ENCODE assay signal across 16 cellular contexts in genomic region chr10:46098925-46099324, GRCh38. TPM values are rescaled to one million over a fixed set of nuclear protein-coding genes. Genes with fewer than 3 reads are reported as not detected.
"Had no signal": no experiment of that assay in that cellular context is flagged by ENCODE, and none has a peak within 500 bp of the region (broad histone marks: within the 10 kb centered on the region; RNA-seq: fewer than 3 reads in every experiment).

No MANE protein-coding gene starts in this region.

RNA-seq across cellular contexts. Expression of gene MSMB, which starts 52.9 kb away (rescaled TPM):
- total RNA-seq: kidney epithelial cell; left ventricle myocardium inferior; mesenteric fat pad; mucosa of descending colon; myocyte; naive thymus-derived CD4-positive, alpha-beta T cell; natural killer cell treated with Interleukin-12 subunit alpha and Interleukin-12 subunit beta and Interleukin-15 and Interleukin-18, amount 100 ng/mL, for 72 hours; osteoblast; posterior vena cava; psoas muscle; sigmoid colon; spleen; temporal lobe; tibial nerve; urinary bladder; vagina had no signal
